ENCODE assay signal across 8 cellular contexts in genomic region chr19:55598719-55599467, GRCh38. TPM values are rescaled to one million over a fixed set of nuclear protein-coding genes. Genes with fewer than 3 reads are reported as not detected.
DNase-seq lines count a peak whose midpoint lies in the region; ATAC-seq, FAIRE-seq and TF ChIP-seq lines count a peak whose summit lies in the region.

No MANE protein-coding gene starts in this region.

- DNase-seq in GM12892 (ENCODE audit: insufficient read length) = peak; percentile 78
- peak; percentile 95 for DNase-seq in NCI-H146 (lab: John Stamatoyannopoulos, UW)
- peak; percentile 77 to 92 (median 89) for DNase-seq in T-helper 1 cell
- peak; percentile 81 for DNase-seq in amniotic stem cell (lab: John Stamatoyannopoulos, UW)
- peak; percentile 93 for DNase-seq in left ventricle myocardium superior
- peak; percentile 85 for DNase-seq in pulmonary artery endothelial cell (ENCODE audit: low read depth, low spot score)
- DNase-seq in uterus = peak; percentile 95 to 96

- TF ChIP-seq POLR2A in GM12892 (IDR thresholded peaks at IDR 0.05; ENCODE audit: low read depth, low read length) (no peak), uterus (IDR thresholded peaks at IDR 0.05) (peak in 1 of 2 donors; percentile 50)

- intact Hi-C loops in left ventricle myocardium superior (cut with micrococcal nuclease) = no loop called here
- intact Hi-C loops in uterus (cut with DNase I; ENCODE audit: low total_unique reads) = no loop called here

- peak; percentile 38 for ATAC-seq in HG02840 (IDR thresholded peaks at IDR 0.05; ENCODE audit: low FRiP score, unreplicated experiment)
- peak; percentile 78 for ATAC-seq in left ventricle myocardium superior

- peak; percentile 82 for FAIRE-seq in GM12892 (lab: Jason Lieb, UNC)

- H3K4me3 ChIP-seq in uterus = peak overlapping the region; percentile 82 to 87

- no peaks in the 10 kb centered on the region for H3K9me3 ChIP-seq in uterus

- no peak for TF ChIP-seq CTCF in uterus (IDR thresholded peaks at IDR 0.05)

- H3K27me3 ChIP-seq in uterus = no peaks in the 10 kb centered on the region

- H3K4me1 ChIP-seq in uterus = peaks cover 0 to 6% of the 10 kb centered on the region in 2 donors

- H3K27ac ChIP-seq in uterus = peak overlapping the region; percentile 94 to 99

- no peaks in the 10 kb centered on the region for H3K36me3 ChIP-seq in uterus

RNA-seq across cellular contexts. Expression of gene FIZ1, which starts 0.4 kb away (rescaled TPM):
- 2.5 TPM for polyA plus RNA-seq in GM12892 (2012; ENCODE audit: missing spikeins)
- 16.3 TPM for total RNA-seq in left ventricle myocardium superior
- total RNA-seq in pulmonary artery endothelial cell = 2.4 and 2.5 TPM in 2 replicates
- 10 to 100 TPM in 1 of 4 donors, 1 to 10 TPM in 1, under 1 TPM in 2; 0.26 to 19.3 (median 2.4) TPM for total RNA-seq in uterus

RNA-seq across cellular contexts. Expression of gene ZNF524, which starts 1.2 kb away (rescaled TPM):
- 1.8 TPM for polyA plus RNA-seq in GM12892 (2012; ENCODE audit: missing spikeins)
- total RNA-seq in left ventricle myocardium superior (17.0 TPM), pulmonary artery endothelial cell (12.2 and 12.5 TPM in 2 replicates), uterus (10 to 100 TPM in 3 of 4 donors, 1 to 10 TPM in 1; 5.4 to 20.4 (median 14.6) TPM)

RNA-seq across cellular contexts. Expression of gene ZNF865, which starts 6.6 kb away (rescaled TPM):
- polyA plus RNA-seq in GM12892 (2012; ENCODE audit: missing spikeins) = 1.7 TPM
- total RNA-seq in left ventricle myocardium superior (21.8 TPM), pulmonary artery endothelial cell (0.67 and 0.86 TPM in 2 replicates), uterus (10 to 100 TPM in 1 of 4 donors, 1 to 10 TPM in 2, not detected in 1; 2.0 to 24.2 (median 3.2) TPM)

RNA-seq across cellular contexts. Expression of gene ZNF579, which starts 18.2 kb away (rescaled TPM):
- 1.5 TPM for polyA plus RNA-seq in GM12892 (2012; ENCODE audit: missing spikeins)
- total RNA-seq in left ventricle myocardium superior = 14.7 TPM
- 2.6 and 4.1 TPM in 2 replicates for total RNA-seq in pulmonary artery endothelial cell
- 10 to 100 TPM in 1 of 4 donors, 1 to 10 TPM in 1, not detected in 2; 4.4 to 21.9 TPM for total RNA-seq in uterus

RNA-seq across cellular contexts. Expression of gene ZNF784, which starts 25.5 kb away (rescaled TPM):
- polyA plus RNA-seq in GM12892 (2012; ENCODE audit: missing spikeins) = 2.5 TPM
- total RNA-seq in left ventricle myocardium superior (13.4 TPM), pulmonary artery endothelial cell (2.5 and 3.7 TPM in 2 replicates), uterus (1 to 10 TPM; 4.1 to 9.6 (median 7.4) TPM)

Comparison
In these comparisons a context has a peak if more than half of its experiments do, and no peak if none do; other contexts are left out.
1. Peak in every context shown above with its lines: DNase-seq, ATAC-seq, H3K4me3 ChIP-seq and H3K27ac ChIP-seq.